In genomic region chr2:38436227-38436664, GRCh38 we compare ENCODE assay signal across 17 cellular contexts. TPM values are rescaled to one million over a fixed set of nuclear protein-coding genes. Genes with fewer than 3 reads are reported as not detected.
DNase-seq lines count a peak whose midpoint lies in the region; ATAC-seq and TF ChIP-seq lines count a peak whose summit lies in the region.
"Had no signal": no experiment of that assay in that cellular context is flagged by ENCODE, and none has a peak within 500 bp of the region (broad histone marks: within the 10 kb centered on the region; RNA-seq: fewer than 3 reads in every experiment).

No MANE protein-coding gene starts in this region.

- no TSS peak for BruUV-seq in Calu3 (replicated peaks; lab: Mats Ljungman, UMichigan)
- no TSS peak for BruUV-seq in MCF 10A (replicated peaks; lab: Mats Ljungman, UMichigan)

- TF ChIP-seq CTCF in Calu3 (IDR thresholded peaks at IDR 0.05; ENCODE audit: unreplicated experiment) (no peak), MCF 10A (IDR thresholded peaks at IDR 0.05; ENCODE audit: unreplicated experiment) (no peak)

- H3K36me3 Mint-ChIP-seq in Calu3 (ENCODE audit: insufficient read depth, unreplicated experiment) = peaks cover 34% of the 10 kb centered on the region
- H3K36me3 Mint-ChIP-seq in MCF 10A (ENCODE audit: insufficient read depth, unreplicated experiment) = no peaks in the 10 kb centered on the region
- H3K36me3 Mint-ChIP-seq: CD8-positive, alpha-beta memory T cell had no signal

- H3K9me3 Mint-ChIP-seq in Calu3 (ENCODE audit: low read depth, unreplicated experiment) = peaks cover 9% of the 10 kb centered on the region
- H3K9me3 Mint-ChIP-seq in MCF 10A (ENCODE audit: unreplicated experiment) = no peaks in the 10 kb centered on the region
- H3K9me3 Mint-ChIP-seq: CD8-positive, alpha-beta memory T cell had no signal

- POLR2A ChIA-PET in MCF 10A (lab: Yijun Ruan, JAX) = interaction anchor here (0.6 to 3.0 kb wide), 6 partner anchors 12 to 70 kb away, joined by 3 to 22 read pairs (median 4); no protein-coding TSS in a partner anchor

- peak overlapping the region; percentile 64 for H3K27ac Mint-ChIP-seq in Calu3 (ENCODE audit: unreplicated experiment)
- no peak overlapping the region for H3K27ac Mint-ChIP-seq in MCF 10A (ENCODE audit: low read depth, unreplicated experiment)

- no peak for ATAC-seq in HG03469 (IDR thresholded peaks at IDR 0.05; ENCODE audit: unreplicated experiment)
- ATAC-seq: A549, Panc1, Right ventricle myocardium inferior had no signal

- TF ChIP-seq RAD21 in Ishikawa (IDR thresholded peaks at IDR 0.05; ENCODE audit: low read depth) = no peak

- intact Hi-C loops in Calu3 (cut with micrococcal nuclease; ENCODE audit: unreplicated experiment) (no loop called here), MCF 10A (cut with micrococcal nuclease) (no loop called here), head of caudate nucleus (cut with DNase I) (no loop called here)

- peak; percentile 47; the same call in 1 of the 2 replicates for TF ChIP-seq EP300 in Ishikawa (IDR thresholded peaks at IDR 0.05; ENCODE audit: borderline replicate concordance)

- DNase-seq in Calu3 (no peak), MCF 10A (ENCODE audit: unreplicated experiment) (peak; percentile 24), kidney tubule cell (ENCODE audit: low spot score) (peak; percentile 93), HK-2 (ENCODE audit: unreplicated experiment) (no peak), head of caudate nucleus (no peak)
- DNase-seq in activated naive CD4-positive, alpha-beta T cell (lab: John Stamatoyannopoulos, UW) = no peak
- DNase-seq: CD8-positive, alpha-beta memory T cell; DND-41; NCI-H1436; NCI-H1930; NCI-H345; NCI-H526 had no signal

- no peaks in the 10 kb centered on the region for H3K27me3 Mint-ChIP-seq in Calu3 (ENCODE audit: unreplicated experiment)
- H3K27me3 Mint-ChIP-seq in MCF 10A (ENCODE audit: insufficient read depth, unreplicated experiment) = no peaks in the 10 kb centered on the region

- peaks cover 66% of the 10 kb centered on the region for H3K4me1 Mint-ChIP-seq in Calu3 (ENCODE audit: low read depth, unreplicated experiment)
- peaks cover 36% of the 10 kb centered on the region for H3K4me1 Mint-ChIP-seq in MCF 10A (ENCODE audit: insufficient read depth, unreplicated experiment)
- H3K4me1 Mint-ChIP-seq: CD8-positive, alpha-beta memory T cell had no signal

- H3K4me3 Mint-ChIP-seq in Calu3 (ENCODE audit: low read depth, unreplicated experiment) (no peak overlapping the region), MCF 10A (ENCODE audit: unreplicated experiment) (no peak overlapping the region)
- H3K4me3 Mint-ChIP-seq: CD8-positive, alpha-beta memory T cell had no signal

- CTCF ChIA-PET in Calu3 (lab: Charles Lee) (interaction anchor here (0.6 to 1.2 kb wide), 2 partner anchors 60 to 360 kb away, joined by 3 to 4 read pairs; no protein-coding TSS in a partner anchor), MCF 10A (lab: Yijun Ruan, JAX) (interaction anchor here (0.6 kb wide), 1 partner anchor 24 kb away, joined by 3 read pairs; no protein-coding TSS in a partner anchor)

TF ChIP-seq in Ishikawa, 13 proteins besides CTCF, POLR2A, EP300 and RAD21:
- TF ChIP-seq MAX (IDR thresholded peaks at IDR 0.05) (no peak), NFIC (IDR thresholded peaks at IDR 0.05) (peak; percentile 24; the same call in 1 of the 2 replicates), CEBPB (IDR thresholded peaks at IDR 0.05) (peak; percentile 72), ZBTB7A (IDR thresholded peaks at IDR 0.05; ENCODE audit: low read depth) (no peak), TAF1 (IDR thresholded peaks at IDR 0.05; ENCODE audit: low read depth) (no peak), TEAD4 (IDR thresholded peaks at IDR 0.05) (peak; percentile 51; the same call in 1 of the 2 replicates)
TF ChIP-seq in Ishikawa: peak in this region for 3.

RNA-seq across cellular contexts. Expression of gene ATL2, which starts 59.2 kb away (rescaled TPM):
- total RNA-seq in Calu3 (2022) (118 and 129 TPM in 2 replicates), MCF 10A (2022) (54.2 and 61.3 TPM in 2 replicates)

Comparison
In these comparisons a context has a peak if more than half of its experiments do, and no peak if none do; other contexts are left out.
1. DNase-seq: peak in MCF 10A (single experiment) and kidney tubule cell (single experiment); none in Calu3 (single experiment), HK-2 (single experiment), activated naive CD4-positive, alpha-beta T cell (0 of 4) and head of caudate nucleus (0 of 42).